Comparison of ENCODE assay signal across 8 cellular contexts in the genomic region with DNA sequence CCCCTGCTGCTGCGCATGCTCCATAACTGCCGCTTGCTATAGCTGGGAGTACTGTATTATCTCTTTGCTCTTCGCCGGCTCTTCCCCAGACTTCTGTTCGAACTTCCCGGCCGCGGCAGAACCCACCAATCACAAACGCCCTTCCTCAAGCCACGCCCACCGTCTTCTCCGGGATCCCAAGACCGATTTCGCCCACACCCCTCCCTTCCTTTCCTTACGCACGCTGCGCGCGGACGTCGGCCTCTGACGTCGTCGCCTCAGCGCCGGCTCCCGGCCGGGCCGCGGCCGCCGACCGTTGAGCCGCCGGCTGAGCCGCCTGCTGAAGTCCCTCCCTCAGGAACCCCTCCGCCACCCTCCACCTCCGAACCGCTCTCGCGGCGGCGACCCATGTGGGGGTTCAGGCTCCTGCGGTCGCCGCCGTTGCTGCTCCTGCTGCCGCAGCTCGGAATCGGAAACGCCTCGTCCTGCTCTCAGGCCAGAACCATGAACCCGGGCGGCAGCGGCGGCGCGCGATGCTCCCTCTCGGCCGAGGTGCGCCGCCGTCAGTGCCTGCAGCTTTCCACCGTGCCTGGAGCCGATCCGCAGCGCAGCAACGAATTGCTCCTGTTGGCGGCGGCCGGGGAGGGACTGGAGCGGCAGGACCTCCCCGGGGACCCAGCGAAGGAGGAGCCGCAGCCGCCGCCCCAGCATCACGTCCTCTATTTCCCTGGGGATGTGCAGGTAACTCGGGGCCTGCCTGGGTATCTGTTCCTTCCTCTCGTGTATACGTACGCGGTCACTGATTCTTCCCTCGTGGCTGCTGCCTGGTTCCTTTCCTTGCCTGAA. TPM values are rescaled to one million over a fixed set of nuclear protein-coding genes. Genes with fewer than 3 reads are reported as not detected.
DNase-seq lines count a peak whose midpoint lies in the region; ATAC-seq and TF ChIP-seq lines count a peak whose summit lies in the region.

A gene with protein sequence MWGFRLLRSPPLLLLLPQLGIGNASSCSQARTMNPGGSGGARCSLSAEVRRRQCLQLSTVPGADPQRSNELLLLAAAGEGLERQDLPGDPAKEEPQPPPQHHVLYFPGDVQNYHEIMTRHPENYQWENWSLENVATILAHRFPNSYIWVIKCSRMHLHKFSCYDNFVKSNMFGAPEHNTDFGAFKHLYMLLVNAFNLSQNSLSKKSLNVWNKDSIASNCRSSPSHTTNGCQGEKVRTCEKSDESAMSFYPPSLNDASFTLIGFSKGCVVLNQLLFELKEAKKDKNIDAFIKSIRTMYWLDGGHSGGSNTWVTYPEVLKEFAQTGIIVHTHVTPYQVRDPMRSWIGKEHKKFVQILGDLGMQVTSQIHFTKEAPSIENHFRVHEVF (plus strand): TSS at position 242 of the 825 bp plus-strand sequence. CDS start 146 bp downstream, at position 388.

- TF ChIP-seq CTCF in IMR-90 (conservative IDR thresholded peaks at IDR 0.05; ENCODE audit: low read depth, low read length): no peak
- no peak for TF ChIP-seq CTCF in mucosa of descending colon (IDR thresholded peaks at IDR 0.05)

- TF ChIP-seq RAD21 in IMR-90 (IDR thresholded peaks at IDR 0.05; ENCODE audit: low read length): no peak

- H3K9me1 ChIP-seq in IMR-90 (ENCODE audit: insufficient read depth, low read length): no peaks in the 10 kb centered on the region

- H2BK120ac ChIP-seq in IMR-90 (ENCODE audit: low read depth, low read length): peak within 1 kb of the TSS; percentile 63; the same call in 1 of the 2 replicates

- H3K9me3 ChIP-seq in IMR-90 (ENCODE audit: control insufficient read depth, insufficient read depth, low read length): no peaks in the 10 kb centered on the region
- no peaks in the 10 kb centered on the region for H3K9me3 ChIP-seq in mucosa of descending colon

- H4K5ac ChIP-seq in IMR-90 (ENCODE audit: low read depth, low read length): peak within 1 kb of the TSS; percentile 30; the same call in 1 of the 2 replicates

- peaks cover 5 to 14% of the 10 kb centered on the region in 2 experiments; a peak in 3 of 4 replicates for H3K79me1 ChIP-seq in IMR-90 (ENCODE audit: low read depth in 1 of 2, low read length in 2 of 2)

- no peaks in the 10 kb centered on the region for H3K4me1 ChIP-seq in IMR-90 (ENCODE audit: control insufficient read depth, insufficient read depth, low read length)
- H3K4me1 ChIP-seq in mucosa of descending colon (ENCODE audit: low read depth): peaks cover 7% of the 10 kb centered on the region

- H4K20me1 ChIP-seq in IMR-90 (ENCODE audit: insufficient read depth, low read length): peaks cover 15% of the 10 kb centered on the region; the same call in 1 of the 2 replicates

- DNase-seq in DMS 273 (lab: John Stamatoyannopoulos, UW; ENCODE audit: unreplicated experiment): peak; percentile 99
- DNase-seq in IMR-90: peak; percentile 98
- peak; percentile 99 for DNase-seq in OCI-M1 (lab: John Stamatoyannopoulos, UW)
- peak; percentile 88 for DNase-seq in activated T-cell treated with anti-CD3 and anti-CD28 coated beads for 4 hours
- DNase-seq in epithelial cell of prostate (ENCODE audit: low read depth, low spot score): peak; percentile 88
- peak; percentile 97 to 98 (median 98) for DNase-seq in mucosa of descending colon
- DNase-seq in stimulated activated CD8-positive, alpha-beta memory T cell treated with anti-CD3 and anti-CD28 coated beads, Interleukin-4, amount 100 ng/mL, for 24 hours (ENCODE audit: low read depth): peak; percentile 88

- H2AK9ac ChIP-seq in IMR-90 (replicated peaks; ENCODE audit: low read depth, low read length, poor library complexity): peak within 1 kb of the TSS; percentile 70

- in situ Hi-C loops in IMR-90 (cut with MboI; ENCODE audit: low sequenced_read_pairs): no loop called here

- ATAC-seq in GM21528 (IDR thresholded peaks at IDR 0.05; ENCODE audit: low FRiP score, unreplicated experiment) (peak; percentile 92), IMR-90 (ENCODE audit: low read depth) (peak; percentile 96), mucosa of descending colon (peak; percentile 99)

- POLR2A ChIA-PET in IMR-90 (lab: Charles Lee; ENCODE audit: unreplicated experiment): no interaction called here

- no peak within 1 kb of the TSS for H2BK20ac ChIP-seq in IMR-90 (ENCODE audit: low read depth, low read length)

- CTCF ChIA-PET in IMR-90 (lab: Yijun Ruan, JAX): no interaction called here

- peak within 1 kb of the TSS; percentile 66; the same call in 1 of the 2 replicates for H4K91ac ChIP-seq in IMR-90 (ENCODE audit: insufficient read depth, low read depth, low read length)

- H3K9ac ChIP-seq in IMR-90 (ENCODE audit: low read depth, low read length): peak within 1 kb of the TSS; percentile 87

- peak within 1 kb of the TSS; percentile 85 for H2BK5ac ChIP-seq in IMR-90 (ENCODE audit: low read depth, low read length, poor library complexity, severe bottlenecking)

- H4K8ac ChIP-seq in IMR-90 (ENCODE audit: low read depth in 2 of 2, low read length in 2 of 2): peak within 1 kb of the TSS; percentile 71 to 87

- WGBS in IMR-90 (ENCODE audit: extremely low coverage in 2 of 2, insufficient read length in 1 of 2), 2 experiments: 0% methylated on average over 44 of the region's 85 CpGs; no CpG with 5 or more reads in 1 of the 2 experiments

- H3K23ac ChIP-seq in IMR-90 (ENCODE audit: low read depth, low read length): peak within 1 kb of the TSS; percentile 87

- no peaks in the 10 kb centered on the region for H3K27me3 ChIP-seq in IMR-90 (ENCODE audit: control insufficient read depth, insufficient read depth, low read length)

- no peak within 1 kb of the TSS; the same call in 1 of the 2 replicates for H3K18ac ChIP-seq in IMR-90 (ENCODE audit: low read depth, low read length)

- H3K4me3 ChIP-seq in IMR-90 (ENCODE audit: insufficient read depth, low read depth, low read length) (peak within 1 kb of the TSS; percentile 80), mucosa of descending colon (peak within 1 kb of the TSS; percentile 86)

- peak within 1 kb of the TSS; percentile 91 for H3K14ac ChIP-seq in IMR-90 (replicated peaks; ENCODE audit: low read depth, low read length)

- H2AK5ac ChIP-seq in IMR-90 (ENCODE audit: low read depth, low read length): peak within 1 kb of the TSS; percentile 61

- H3K4me2 ChIP-seq in IMR-90 (ENCODE audit: low read depth, low read length): peak within 1 kb of the TSS; percentile 76

- H3K36me3 ChIP-seq in IMR-90 (ENCODE audit: control insufficient read depth, insufficient read depth, low read length): peaks cover 3% of the 10 kb centered on the region
- H3K36me3 ChIP-seq in mucosa of descending colon (ENCODE audit: low read depth): no peaks in the 10 kb centered on the region

- H2BK15ac ChIP-seq in IMR-90 (ENCODE audit: low read depth, low read length): no peak within 1 kb of the TSS

- intact Hi-C loops in IMR-90 (cut with micrococcal nuclease) (no loop called here), mucosa of descending colon (cut with DNase I, micrococcal nuclease) (no loop called here)

- dilution Hi-C loops in IMR-90 (cut with HindIII; ENCODE audit: low sequenced_read_pairs, unreplicated experiment): no loop called here

- H3K27ac ChIP-seq in IMR-90 (ENCODE audit: insufficient read depth, low read length): peak within 1 kb of the TSS; percentile 90
- peak within 1 kb of the TSS; percentile 89 for H3K27ac ChIP-seq in epithelial cell of prostate

- H3K4ac ChIP-seq in IMR-90 (ENCODE audit: low read depth, low read length): peak within 1 kb of the TSS; percentile 85

- peak within 1 kb of the TSS; percentile 99 for H2AFZ ChIP-seq in IMR-90 (replicated peaks; ENCODE audit: low read length, poor library complexity)

- H3K56ac ChIP-seq in IMR-90 (ENCODE audit: extremely low read depth, insufficient read depth, low read length): peak within 1 kb of the TSS; percentile 77

- no TSS peak for BruUV-seq in IMR-90 (replicated peaks; lab: Mats Ljungman, UMichigan)

- TF ChIP-seq POLR2A in IMR-90 (IDR thresholded peaks at IDR 0.05; ENCODE audit: low read depth, low read length): peak; percentile 85

TF ChIP-seq in IMR-90, 13 proteins besides CTCF, POLR2A, EP300 and RAD21:
- TF ChIP-seq MXI1 (IDR thresholded peaks at IDR 0.05; ENCODE audit: borderline replicate concordance, low read depth, low read length) (peak; percentile 52), MAZ (IDR thresholded peaks at IDR 0.05; ENCODE audit: borderline replicate concordance, low read depth, low read length) (peak; percentile 52; the same call in 1 of the 2 replicates), CHD1 (IDR thresholded peaks at IDR 0.05; ENCODE audit: low read depth, low read length) (no peak)
TF ChIP-seq in IMR-90: peak in this region for 2.

RNA-seq across cellular contexts. Expression of the gene that starts here (rescaled TPM):
- total RNA-seq in IMR-90 (2012; rRNA removed): 4.7 and 11.1 TPM in 2 replicates
- polyA plus RNA-seq in IMR-90 (2012; rRNA removed): 3.0 and 3.1 TPM in 2 replicates
- 1.3 and 1.8 TPM in 2 replicates for polyA plus RNA-seq in IMR-90 (2012; cell fraction: cytosol; rRNA removed)
- polyA plus RNA-seq in IMR-90 (2012; cell fraction: nucleus; rRNA removed; ENCODE audit: low replicate concordance): 1.3 and 1.4 TPM in 2 replicates
- total RNA-seq in mucosa of descending colon: 10 to 100 TPM; 10.3 to 13.8 (median 13.5) TPM

Comparison
In these comparisons a context has a peak if more than half of its experiments do, and no peak if none do; other contexts are left out.
1. Peak in every context shown above with its lines: DNase-seq, ATAC-seq, H3K4me3 ChIP-seq and H3K27ac ChIP-seq.